Comparison of ENCODE assay signal across 1 cellular context in the genomic region with DNA sequence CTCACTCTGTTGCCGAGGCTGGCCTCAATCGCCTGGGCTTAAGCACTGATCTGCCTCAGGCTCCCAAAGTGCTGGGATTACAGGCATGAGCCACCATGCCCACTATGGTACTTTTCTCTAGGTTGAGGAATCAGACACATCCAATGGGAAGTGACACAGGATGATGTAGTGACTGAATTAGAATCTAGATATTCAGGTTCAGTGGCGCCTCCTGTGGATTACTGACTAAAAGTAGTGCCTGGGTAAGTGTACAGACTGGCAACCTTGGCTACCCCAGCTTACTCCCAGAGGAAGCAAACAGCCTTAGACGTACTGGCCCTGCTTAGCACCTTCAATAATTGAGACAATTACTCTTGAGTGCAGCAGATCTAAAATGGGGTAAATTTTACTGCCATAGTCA.
TF ChIP-seq lines count a peak whose summit lies in the region.

No MANE protein-coding gene starts in this region.

TF ChIP-seq in H1, 55 proteins besides CTCF, POLR2A, EP300 and RAD21:
- TF ChIP-seq CREB1 (IDR thresholded peaks at IDR 0.05) = no peak
- TF ChIP-seq BRCA1 (IDR thresholded peaks at IDR 0.05; ENCODE audit: low read depth, low read length) = no peak
- TF ChIP-seq, protein P1, sequence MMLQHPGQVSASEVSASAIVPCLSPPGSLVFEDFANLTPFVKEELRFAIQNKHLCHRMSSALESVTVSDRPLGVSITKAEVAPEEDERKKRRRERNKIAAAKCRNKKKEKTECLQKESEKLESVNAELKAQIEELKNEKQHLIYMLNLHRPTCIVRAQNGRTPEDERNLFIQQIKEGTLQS (IDR thresholded peaks at IDR 0.05; ENCODE audit: insufficient read depth, low read depth, low read length) = no peak
- no peak for TF ChIP-seq HDAC6 (IDR thresholded peaks at IDR 0.05; ENCODE audit: low read depth, low read length)
- no peak for TF ChIP-seq ASH2L (IDR thresholded peaks at IDR 0.05; ENCODE audit: low read length)
- no peak for TF ChIP-seq MAFK (IDR thresholded peaks at IDR 0.05; ENCODE audit: low read depth, low read length)
- TF ChIP-seq, protein P2, sequence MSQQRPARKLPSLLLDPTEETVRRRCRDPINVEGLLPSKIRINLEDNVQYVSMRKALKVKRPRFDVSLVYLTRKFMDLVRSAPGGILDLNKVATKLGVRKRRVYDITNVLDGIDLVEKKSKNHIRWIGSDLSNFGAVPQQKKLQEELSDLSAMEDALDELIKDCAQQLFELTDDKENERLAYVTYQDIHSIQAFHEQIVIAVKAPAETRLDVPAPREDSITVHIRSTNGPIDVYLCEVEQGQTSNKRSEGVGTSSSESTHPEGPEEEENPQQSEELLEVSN (IDR thresholded peaks at IDR 0.05) = no peak
- TF ChIP-seq POLR2AphosphoS5 (IDR thresholded peaks at IDR 0.05; ENCODE audit: low read depth, low read length) = no peak
- TF ChIP-seq TEAD4 (IDR thresholded peaks at IDR 0.05; ENCODE audit: low read depth, low read length) = no peak
